ENCODE assay signal across 8 cellular contexts in the genomic region with DNA sequence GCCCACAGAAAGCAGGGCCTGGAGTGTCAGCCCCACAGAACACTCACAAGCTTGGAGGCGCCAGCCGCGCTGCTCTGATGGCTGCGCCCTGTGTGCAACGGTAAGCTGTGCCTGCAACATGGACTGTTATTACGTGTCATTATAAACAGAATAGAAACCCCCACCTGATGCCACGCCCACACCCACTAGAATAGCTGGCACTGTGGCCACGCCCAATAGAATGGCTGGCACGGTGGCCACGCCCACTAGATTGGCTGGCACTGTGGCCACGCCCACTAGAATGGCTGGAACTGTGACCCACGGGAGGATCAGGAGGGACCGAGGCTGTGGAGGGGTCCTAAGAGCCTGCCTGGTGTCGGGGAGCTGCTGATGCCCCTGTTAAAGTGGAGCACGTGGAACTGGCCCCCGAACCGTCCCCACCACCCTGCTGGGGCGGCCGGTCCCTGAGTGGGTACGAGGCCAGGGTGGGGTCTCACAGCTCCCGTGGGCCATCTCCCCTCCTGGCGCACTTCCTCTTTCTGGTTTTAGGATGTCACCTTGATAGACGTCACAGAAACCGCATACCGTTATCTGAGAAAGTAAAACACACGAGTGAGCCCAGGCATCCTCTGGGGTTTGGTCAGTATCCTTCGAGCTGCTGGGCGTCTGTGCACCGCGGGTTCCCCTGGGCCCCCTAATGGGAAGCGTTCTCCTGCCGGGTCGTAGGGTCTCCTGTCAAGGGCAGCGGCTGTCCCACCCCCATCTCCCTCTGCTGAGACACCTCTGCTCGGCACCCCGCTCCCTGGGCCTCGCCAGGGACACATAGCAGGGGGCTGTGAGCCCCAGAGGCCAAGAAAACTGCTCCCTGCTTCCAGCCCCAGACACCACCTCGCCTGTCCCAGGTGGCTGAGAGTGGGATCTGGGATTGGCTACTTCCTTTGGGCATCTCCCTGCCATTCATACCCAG. TPM values are rescaled to one million over a fixed set of nuclear protein-coding genes. Genes with fewer than 3 reads are reported as not detected.
A peak's percentile ranks its signal among the peaks of the same experiment; 100 is the strongest.
DNase-seq lines count a peak whose midpoint lies in the region; ATAC-seq and TF ChIP-seq lines count a peak whose summit lies in the region.

No MANE protein-coding gene starts in this region.

- H3K27ac Mint-ChIP-seq in naive thymus-derived CD4-positive, alpha-beta T cell: peak overlapping the region in 7 of 9 donors; percentile 69 to 93 (median 79)

- H3K27me3 Mint-ChIP-seq in naive thymus-derived CD4-positive, alpha-beta T cell: peaks cover 16 to 73% (median 44%) of the 10 kb centered on the region in 5 donors

- CTCF ChIA-PET in naive thymus-derived CD4-positive, alpha-beta T cell (lab: Charles Lee): interaction anchor here (1.6 to 4.0 kb wide), 2 partner anchors 24 to 31 kb away, joined by 5 to 15 read pairs; no protein-coding TSS in a partner anchor

- H3K4me1 ChIP-seq in naive thymus-derived CD4-positive, alpha-beta T cell (ENCODE audit: control insufficient read depth in 2 of 2, insufficient read depth in 2 of 2, low read length in 2 of 2): peaks cover 31 to 50% of the 10 kb centered on the region in 2 donors

- H3K4me3 Mint-ChIP-seq in naive thymus-derived CD4-positive, alpha-beta T cell: peak overlapping the region; percentile 64 to 83 (median 74)

- no peak overlapping the region for H3K27ac ChIP-seq in naive thymus-derived CD4-positive, alpha-beta T cell (ENCODE audit: low read depth, low read length)

- H3K9me3 Mint-ChIP-seq in naive thymus-derived CD4-positive, alpha-beta T cell: peaks cover 0 to 1% (median 0%) of the 10 kb centered on the region in 11 donors

- H3K36me3 Mint-ChIP-seq in naive thymus-derived CD4-positive, alpha-beta T cell: no peaks in the 10 kb centered on the region

- DNase-seq in DMS153 (lab: John Stamatoyannopoulos, UW) (peak; percentile 65), M059J (ENCODE audit: low read depth) (peak; percentile 27), D341Med (ENCODE audit: low spot score) (no peak), superior temporal gyrus (ENCODE audit: extremely low spot score) (no peak), erythroblast (lab: John Stamatoyannopoulos, UW) (no peak)
- peak; percentile 44 to 69 for DNase-seq in activated CD4-positive, alpha-beta T cell treated with anti-CD3 and anti-CD28 coated beads, Interleukin-2, amount 50 U/mL, for 24 hours (ENCODE audit: low read depth in 1 of 2, low spot score in 1 of 2)
- DNase-seq in naive thymus-derived CD4-positive, alpha-beta T cell: peak; percentile 48 to 91 (median 75)

- no peaks in the 10 kb centered on the region for H3K9me3 ChIP-seq in naive thymus-derived CD4-positive, alpha-beta T cell (ENCODE audit: control insufficient read depth in 2 of 3, low read length in 3 of 3)

- peaks cover 11 to 28% of the 10 kb centered on the region in 2 donors for H3K27me3 ChIP-seq in naive thymus-derived CD4-positive, alpha-beta T cell (ENCODE audit: control insufficient read depth in 2 of 2, insufficient read depth in 2 of 2, low read length in 2 of 2)

- POLR2A ChIA-PET in naive thymus-derived CD4-positive, alpha-beta T cell (lab: Charles Lee): interaction anchor here (0.5 to 1.3 kb wide), 3 partner anchors 84 to 590 kb away, joined by 3 read pairs; no protein-coding TSS in a partner anchor

- ATAC-seq in GM21423 (IDR thresholded peaks at IDR 0.05; ENCODE audit: unreplicated experiment): peak; percentile 67
- ATAC-seq in naive thymus-derived CD4-positive, alpha-beta T cell: peak; percentile 87

- no peaks in the 10 kb centered on the region for H3K36me3 ChIP-seq in naive thymus-derived CD4-positive, alpha-beta T cell (ENCODE audit: control insufficient read depth in 2 of 3, insufficient read depth in 3 of 3, low read length in 3 of 3)

- H3K4me3 ChIP-seq in naive thymus-derived CD4-positive, alpha-beta T cell (ENCODE audit: low read length): peak overlapping the region; percentile 57

- TF ChIP-seq POLR2A in erythroblast (IDR thresholded peaks at IDR 0.05; ENCODE audit: low read length): no peak

- intact Hi-C loops in naive thymus-derived CD4-positive, alpha-beta T cell (cut with micrococcal nuclease): no loop called here

- peaks cover 16 to 51% (median 29%) of the 10 kb centered on the region in 7 donors for H3K4me1 Mint-ChIP-seq in naive thymus-derived CD4-positive, alpha-beta T cell

RNA-seq across cellular contexts. Expression of a gene that starts 25.4 kb away (rescaled TPM):
- not detected in 2 replicates for total RNA-seq in M059J (2014; rRNA removed; shearing (Covaris generic))
- total RNA-seq in naive thymus-derived CD4-positive, alpha-beta T cell: 10 to 100 TPM in 1 of 5 experiments, 1 to 10 TPM in 4; 3.4 to 12.6 (median 5.6) TPM
- under 1 TPM; 0.44 to 0.63 TPM for polyA plus RNA-seq in naive thymus-derived CD4-positive, alpha-beta T cell

RNA-seq across cellular contexts. Expression of a gene that starts 28.9 kb away (rescaled TPM):
- not detected in 2 replicates for total RNA-seq in M059J (2014; rRNA removed; shearing (Covaris generic))
- not detected for total RNA-seq in naive thymus-derived CD4-positive, alpha-beta T cell
- polyA plus RNA-seq in naive thymus-derived CD4-positive, alpha-beta T cell: not detected

RNA-seq across cellular contexts. Expression of a gene that starts 39.9 kb away (rescaled TPM):
- 40.4 and 53.4 TPM in 2 replicates for total RNA-seq in M059J (2014; rRNA removed; shearing (Covaris generic))
- total RNA-seq in naive thymus-derived CD4-positive, alpha-beta T cell: 10 to 100 TPM; 32.1 to 48.0 (median 40.7) TPM
- 10 to 100 TPM; 19.6 to 22.9 TPM for polyA plus RNA-seq in naive thymus-derived CD4-positive, alpha-beta T cell

RNA-seq across cellular contexts. Expression of a gene that starts 51.6 kb away (rescaled TPM):
- total RNA-seq in M059J (2014; rRNA removed; shearing (Covaris generic)): 26.1 and 42.6 TPM in 2 replicates
- 100 to 1,000 TPM in 2 of 5 experiments, 10 to 100 TPM in 3; 66.1 to 139 (median 77.4) TPM for total RNA-seq in naive thymus-derived CD4-positive, alpha-beta T cell
- 10 to 100 TPM; 36.6 to 58.4 TPM for polyA plus RNA-seq in naive thymus-derived CD4-positive, alpha-beta T cell

Comparison
In these comparisons a context has a peak if more than half of its experiments do, and no peak if none do; other contexts are left out.
1. DNase-seq: peak in DMS153 (single experiment), M059J (single experiment), activated CD4-positive, alpha-beta T cell treated with anti-CD3 and anti-CD28 coated beads, Interleukin-2, amount 50 U/mL, for 24 hours (2 of 2) and naive thymus-derived CD4-positive, alpha-beta T cell (9 of 9); none in D341Med (single experiment), superior temporal gyrus (single experiment) and erythroblast (0 of 2).